8 cellular contexts compared by ENCODE assay signal in the genomic region with DNA sequence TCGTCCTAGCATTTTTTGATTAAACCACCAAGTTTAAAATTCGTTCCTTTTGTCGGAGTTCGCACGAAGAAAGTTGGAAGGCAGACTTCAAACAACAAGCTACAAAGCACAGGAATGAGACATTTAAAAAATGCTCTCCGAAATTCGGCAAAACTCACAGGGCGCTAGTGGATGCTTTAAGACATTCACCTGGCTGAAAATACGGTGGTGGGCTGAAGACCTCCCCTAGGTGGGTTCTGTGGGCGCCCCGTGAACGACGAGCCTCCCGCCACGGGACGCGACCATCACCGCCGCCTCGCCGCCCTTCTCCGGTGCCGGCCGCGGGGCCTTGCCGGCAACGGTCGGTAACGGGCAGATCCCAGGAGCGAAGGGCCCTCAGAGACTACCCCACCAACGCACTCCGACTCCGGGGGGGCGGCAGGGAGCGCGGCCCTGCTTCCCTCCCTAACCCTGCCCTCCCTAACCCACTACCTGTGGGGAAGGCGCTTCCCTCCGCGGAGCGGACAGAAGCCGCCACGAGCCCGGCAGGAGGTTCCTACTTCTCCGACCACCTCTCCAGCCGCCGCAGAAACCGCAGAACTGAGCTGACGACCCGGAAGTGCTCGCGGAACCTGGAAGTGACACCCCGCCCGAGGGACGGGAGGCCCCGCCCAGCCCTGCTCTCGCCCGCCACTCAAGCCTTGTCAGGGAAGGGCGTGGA. TPM values are rescaled to one million over a fixed set of nuclear protein-coding genes. Genes with fewer than 3 reads are reported as not detected.
DNase-seq lines count a peak whose midpoint lies in the region; ATAC-seq and TF ChIP-seq lines count a peak whose summit lies in the region.

Gene GTF2A2 (minus strand): TSS at position 581 of the 700 bp plus-strand sequence. CDS start 5,238 bp downstream, outside the sequence.

- intact Hi-C loops in left cardiac atrium (cut with DNase I), result no loop called here
- intact Hi-C loops in posterior cingulate gyrus (cut with DNase I), result loop anchor here (2.0 kb wide), 1 partner anchor 32 kb away; the partner anchor contains the start of gene BNIP2

- H3K4me1 ChIP-seq in upper lobe of left lung, result peaks cover 18 to 27% (median 20%) of the 10 kb centered on the region in 4 donors

- TF ChIP-seq EP300 in upper lobe of left lung (IDR thresholded peaks at IDR 0.05), result no peak

- H3K4me3 Mint-ChIP-seq in T-helper 1 cell treated with Interleukin-12 subunit alpha and Interleukin-12 subunit beta and Interleukin-4 antibody, amounts not matched to agents 30 μg/mL and 1 μg/mL, for 36 hours, result no peak within 1 kb of the TSS

- DNase-seq in NCI-H1694 treated with DMSO at 0.1 percent for 48 hours (lab: John Stamatoyannopoulos, UW) (peak; percentile 67), amniotic stem cell (lab: John Stamatoyannopoulos, UW) (peak; percentile 87), left cardiac atrium (peak; percentile 96), posterior cingulate gyrus (peak; percentile 91 to 99 (median 96)), upper lobe of left lung (peak; percentile 96 to 98)

- H3K27ac ChIP-seq in upper lobe of left lung, result peak within 1 kb of the TSS; percentile 82 to 91 (median 90)

- peaks cover 3% of the 10 kb centered on the region for H3K9me3 Mint-ChIP-seq in T-helper 1 cell treated with Interleukin-12 subunit alpha and Interleukin-12 subunit beta and Interleukin-4 antibody, amounts not matched to agents 30 μg/mL and 1 μg/mL, for 36 hours

- H3K9me3 ChIP-seq in upper lobe of left lung, result no peaks in the 10 kb centered on the region

- H3K27me3 ChIP-seq in upper lobe of left lung, result no peaks in the 10 kb centered on the region

- peaks cover 12% of the 10 kb centered on the region for H3K4me1 Mint-ChIP-seq in T-helper 1 cell treated with Interleukin-12 subunit alpha and Interleukin-12 subunit beta and Interleukin-4 antibody, amounts not matched to agents 30 μg/mL and 1 μg/mL, for 36 hours (ENCODE audit: low read depth)

- H3K36me3 Mint-ChIP-seq in T-helper 1 cell treated with Interleukin-12 subunit alpha and Interleukin-12 subunit beta and Interleukin-4 antibody, amounts not matched to agents 30 μg/mL and 1 μg/mL, for 36 hours (ENCODE audit: low read depth), result peaks cover 16% of the 10 kb centered on the region

- H3K27me3 Mint-ChIP-seq in T-helper 1 cell treated with Interleukin-12 subunit alpha and Interleukin-12 subunit beta and Interleukin-4 antibody, amounts not matched to agents 30 μg/mL and 1 μg/mL, for 36 hours (ENCODE audit: low read depth), result no peaks in the 10 kb centered on the region

- peak within 1 kb of the TSS; percentile 87 to 99 (median 94) for H3K4me3 ChIP-seq in upper lobe of left lung

- TF ChIP-seq CTCF in upper lobe of left lung (IDR thresholded peaks at IDR 0.05), result peak in 1 of 6 experiments; percentile 21

- peak within 1 kb of the TSS; percentile 88 for H3K27ac Mint-ChIP-seq in T-helper 1 cell treated with Interleukin-12 subunit alpha and Interleukin-12 subunit beta and Interleukin-4 antibody, amounts not matched to agents 30 μg/mL and 1 μg/mL, for 36 hours

- 0 to 1% methylated on average over 21 to 54 of the region's 58 CpGs for WGBS in upper lobe of left lung, 2 donors

- ATAC-seq in GM18499 (IDR thresholded peaks at IDR 0.05; ENCODE audit: insufficient read depth, unreplicated experiment) (peak; percentile 69), HG02938 (IDR thresholded peaks at IDR 0.05; ENCODE audit: unreplicated experiment) (peak; percentile 97), left cardiac atrium (peak; percentile 100), upper lobe of left lung (ENCODE audit: low FRiP score in 2 of 2) (peak; percentile 100)

- peaks cover under 1 to 17% (median 8%) of the 10 kb centered on the region in 4 donors for H3K36me3 ChIP-seq in upper lobe of left lung

- TF ChIP-seq POLR2A in upper lobe of left lung (IDR thresholded peaks at IDR 0.05), result peak in 3 of 4 donors; percentile 68 to 83 (median 71)

RNA-seq across cellular contexts. Expression of gene GTF2A2, which starts in this region (rescaled TPM):
- total RNA-seq in left cardiac atrium (100 to 1,000 TPM in 1 of 2 donors, 10 to 100 TPM in 1; 99.1 to 119 TPM), upper lobe of left lung (10 to 100 TPM in 5 of 6 donors, 1 to 10 TPM in 1; 5.5 to 80.1 (median 30.2) TPM)

Comparison
In these comparisons a context has a peak if more than half of its experiments do, and no peak if none do; other contexts are left out.
1. Peak in every context shown above with its lines: DNase-seq, ATAC-seq, H3K4me3 ChIP-seq and H3K27ac ChIP-seq.